Comparison of ENCODE assay signal across 9 cellular contexts in the genomic region with DNA sequence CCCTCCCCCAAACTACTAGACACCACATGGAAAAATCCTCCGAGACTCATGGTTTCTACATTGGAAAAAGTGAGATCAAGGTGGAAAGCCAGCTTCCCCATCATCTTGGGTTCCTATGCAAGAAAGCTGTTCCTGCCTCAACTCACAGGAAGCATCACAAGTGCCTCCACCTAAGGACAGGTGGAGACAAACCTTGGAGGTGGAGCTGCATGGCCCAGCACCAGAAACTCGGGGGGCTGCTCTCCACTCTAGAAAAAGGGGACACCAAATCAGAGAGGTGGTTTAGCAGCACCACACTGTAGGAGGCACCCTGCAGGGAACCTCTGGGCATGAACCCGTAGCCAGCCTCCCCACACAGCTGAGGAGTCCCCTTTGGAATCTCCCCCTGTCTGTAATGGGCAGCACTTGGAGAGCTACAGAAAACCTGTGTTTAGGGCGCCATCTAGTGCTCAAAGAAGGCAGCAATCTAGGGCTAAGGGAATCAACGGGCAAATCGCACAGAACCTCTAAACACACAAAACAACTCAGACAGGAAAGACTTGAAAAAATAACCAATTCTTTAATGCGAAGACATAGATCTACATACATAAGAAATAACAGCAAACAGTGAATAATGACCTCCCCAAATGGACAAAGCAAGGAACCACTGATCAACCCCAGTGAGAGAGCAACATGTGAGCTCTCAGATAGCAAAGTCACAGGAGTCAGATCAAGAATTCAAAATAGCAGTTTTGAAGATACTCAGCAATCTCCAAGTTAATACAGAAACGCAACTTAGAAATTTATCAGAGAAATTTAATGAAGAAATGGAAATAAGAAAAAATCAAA. TPM values are rescaled to one million over a fixed set of nuclear protein-coding genes. Genes with fewer than 3 reads are reported as not detected.
DNase-seq lines count a peak whose midpoint lies in the region; ATAC-seq and TF ChIP-seq lines count a peak whose summit lies in the region.
"Had no signal": no experiment of that assay in that cellular context is flagged by ENCODE, and none has a peak within 500 bp of the region (broad histone marks: within the 10 kb centered on the region; RNA-seq: fewer than 3 reads in every experiment).

No MANE protein-coding gene starts in this region.

- POLR2A ChIA-PET in activated CD4-positive, alpha-beta memory T cell treated with anti-CD3 and anti-CD28 coated beads, Interleukin-2, amount 10 ng/mL, durations not matched to agents 7 days and 5 days (lab: Charles Lee), result interaction anchor here (1.2 kb wide), 1 partner anchor 97 kb away, joined by 3 read pairs; a partner anchor contains a TSS

- CTCF ChIA-PET in activated CD4-positive, alpha-beta memory T cell treated with anti-CD3 and anti-CD28 coated beads, Interleukin-2, amount 10 ng/mL, durations not matched to agents 7 days and 5 days (lab: Charles Lee), result interaction anchor here (0.6 to 2.5 kb wide), 14 partner anchors 9 to 233 kb away, joined by 3 to 16 read pairs (median 4); no protein-coding TSS in a partner anchor

- H3K4me3 Mint-ChIP-seq in activated CD4-positive, alpha-beta memory T cell treated with anti-CD3 and anti-CD28 coated beads, Interleukin-2, amount 10 ng/mL, durations not matched to agents 7 days and 5 days, result no peak overlapping the region
- H3K4me3 Mint-ChIP-seq in mesothelial cell of epicardium, result no peak overlapping the region
- H3K4me3 Mint-ChIP-seq: stimulated activated naive CD8-positive, alpha-beta T cell treated with anti-CD3 and anti-CD28 coated beads, Interleukin-15, Interleukin-2, amounts not matched to agents 100 ng/mL and 50 ng/mL, for 24 hours had no signal

- no peaks in the 10 kb centered on the region for H3K27me3 Mint-ChIP-seq in activated CD4-positive, alpha-beta memory T cell treated with anti-CD3 and anti-CD28 coated beads, Interleukin-2, amount 10 ng/mL, durations not matched to agents 7 days and 5 days
- no peaks in the 10 kb centered on the region for H3K27me3 Mint-ChIP-seq in mesothelial cell of epicardium (ENCODE audit: low read depth)
- H3K27me3 Mint-ChIP-seq: stimulated activated naive CD8-positive, alpha-beta T cell treated with anti-CD3 and anti-CD28 coated beads, Interleukin-15, Interleukin-2, amounts not matched to agents 100 ng/mL and 50 ng/mL, for 24 hours had no signal

- no peaks in the 10 kb centered on the region for H3K9me3 Mint-ChIP-seq in activated CD4-positive, alpha-beta memory T cell treated with anti-CD3 and anti-CD28 coated beads, Interleukin-2, amount 10 ng/mL, durations not matched to agents 7 days and 5 days
- peaks cover 29% of the 10 kb centered on the region for H3K9me3 Mint-ChIP-seq in mesothelial cell of epicardium
- H3K9me3 Mint-ChIP-seq: stimulated activated naive CD8-positive, alpha-beta T cell treated with anti-CD3 and anti-CD28 coated beads, Interleukin-15, Interleukin-2, amounts not matched to agents 100 ng/mL and 50 ng/mL, for 24 hours had no signal

- ATAC-seq in HG02943 (IDR thresholded peaks at IDR 0.05; ENCODE audit: low read depth, unreplicated experiment), result peak; percentile 76

- peak; percentile 40 for TF ChIP-seq CTCF in mesothelial cell of epicardium (IDR thresholded peaks at IDR 0.05; ENCODE audit: unreplicated experiment)

- H3K27ac Mint-ChIP-seq in activated CD4-positive, alpha-beta memory T cell treated with anti-CD3 and anti-CD28 coated beads, Interleukin-2, amount 10 ng/mL, durations not matched to agents 7 days and 5 days, result no peak overlapping the region
- H3K27ac Mint-ChIP-seq in mesothelial cell of epicardium, result no peak overlapping the region
- H3K27ac Mint-ChIP-seq: stimulated activated naive CD8-positive, alpha-beta T cell treated with anti-CD3 and anti-CD28 coated beads, Interleukin-15, Interleukin-2, amounts not matched to agents 100 ng/mL and 50 ng/mL, for 24 hours had no signal

- H3K36me3 Mint-ChIP-seq in activated CD4-positive, alpha-beta memory T cell treated with anti-CD3 and anti-CD28 coated beads, Interleukin-2, amount 10 ng/mL, durations not matched to agents 7 days and 5 days (ENCODE audit: low read depth), result no peaks in the 10 kb centered on the region
- peaks cover 2% of the 10 kb centered on the region for H3K36me3 Mint-ChIP-seq in mesothelial cell of epicardium

- DNase-seq in SIG-M5 treated with dmso at 0.1 percent for 504 hours (lab: John Stamatoyannopoulos, UW; ENCODE audit: unreplicated experiment) (peak; percentile 64), SIG-M5 (lab: John Stamatoyannopoulos, UW) (no peak), NCI-H524 (lab: John Stamatoyannopoulos, UW) (peak; percentile 17 to 73), mesothelial cell of epicardium (ENCODE audit: low spot score in 2 of 2, unreplicated experiment in 2 of 2) (peak in 1 of 2 experiments; percentile 53)
- DNase-seq in activated CD4-positive, alpha-beta memory T cell treated with anti-CD3 and anti-CD28 coated beads, Interleukin-2, amount 10 ng/mL, durations not matched to agents 7 days and 5 days, result peak; percentile 57
- DNase-seq in effector CD4-positive, alpha-beta T cell, result peak; percentile 49
- peak; percentile 5 to 19 for DNase-seq in stimulated activated CD8-positive, alpha-beta memory T cell treated with anti-CD3 and anti-CD28 coated beads, Interleukin-7, amount 100 ng/mL, for 1 hour (ENCODE audit: low read depth in 2 of 2)

- peaks cover 3% of the 10 kb centered on the region for H3K4me1 Mint-ChIP-seq in activated CD4-positive, alpha-beta memory T cell treated with anti-CD3 and anti-CD28 coated beads, Interleukin-2, amount 10 ng/mL, durations not matched to agents 7 days and 5 days
- H3K4me1 Mint-ChIP-seq in mesothelial cell of epicardium, result no peaks in the 10 kb centered on the region

RNA-seq across cellular contexts. Expression of a gene that starts 37.0 kb away (rescaled TPM):
- 10 to 100 TPM; 17.9 to 19.5 TPM for total RNA-seq in activated CD4-positive, alpha-beta memory T cell treated with anti-CD3 and anti-CD28 coated beads, Interleukin-2, amount 10 ng/mL, durations not matched to agents 7 days and 5 days
- total RNA-seq in mesothelial cell of epicardium, result 20.3 to 21.5 TPM (median 20.6 TPM) in 3 replicates

RNA-seq across cellular contexts. Expression of a gene that starts 55.2 kb away (rescaled TPM):
- not detected for total RNA-seq in activated CD4-positive, alpha-beta memory T cell treated with anti-CD3 and anti-CD28 coated beads, Interleukin-2, amount 10 ng/mL, durations not matched to agents 7 days and 5 days
- total RNA-seq in mesothelial cell of epicardium, result not detected in 3 replicates
